Comparison of ENCODE assay signal across 9 cellular contexts in the genomic region with DNA sequence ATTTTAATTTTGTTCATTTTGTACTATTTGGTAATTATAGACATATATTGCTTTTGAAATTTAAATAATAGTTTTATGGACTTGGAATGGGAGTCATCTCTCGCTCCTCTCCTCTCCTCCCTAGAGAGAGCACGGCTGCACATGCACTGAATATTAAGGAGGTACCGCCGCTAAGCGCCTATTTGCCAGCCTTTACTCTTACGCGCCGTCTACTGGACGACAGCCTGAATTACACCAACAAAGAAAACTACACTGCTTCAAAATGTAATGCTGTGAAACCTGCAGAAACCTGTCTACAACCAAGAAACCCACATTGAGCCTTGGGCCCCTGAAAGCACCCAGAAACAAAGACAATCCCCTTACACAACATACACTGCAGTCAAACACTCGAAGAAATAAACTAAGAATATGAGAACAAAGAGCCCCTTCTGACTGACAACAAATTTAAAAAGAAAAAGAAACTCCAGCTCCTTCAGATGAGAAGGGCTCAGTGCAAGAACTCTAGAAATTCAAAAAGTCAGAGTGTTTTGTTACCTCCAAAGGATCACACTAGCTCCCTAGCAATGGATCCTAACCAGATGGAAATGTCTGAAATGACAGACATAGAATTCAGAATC.
DNase-seq lines count a peak whose midpoint lies in the region; ATAC-seq and TF ChIP-seq lines count a peak whose summit lies in the region.
"Had no signal": no experiment of that assay in that cellular context is flagged by ENCODE, and none has a peak within 500 bp of the region (broad histone marks: within the 10 kb centered on the region; RNA-seq: fewer than 3 reads in every experiment).

No MANE protein-coding gene starts in this region.

- in situ Hi-C loops in astrocyte of the spinal cord (cut with HindIII; ENCODE audit: low sequenced_read_pairs) (no loop called here), G401 (cut with HindIII; ENCODE audit: low sequenced_read_pairs) (no loop called here)

- H3K4me3 ChIP-seq in astrocyte of the spinal cord (ENCODE audit: low read depth, low read length): no peak overlapping the region

- no peaks in the 10 kb centered on the region for H3K27me3 Mint-ChIP-seq in activated T-cell treated with anti-CD3 and anti-CD28 coated beads, Interleukin-2, amount 50 U/mL, for 4 hours (ENCODE audit: low read depth)

- peaks cover 25% of the 10 kb centered on the region for H3K9me3 Mint-ChIP-seq in activated T-cell treated with anti-CD3 and anti-CD28 coated beads, Interleukin-2, amount 50 U/mL, for 4 hours

- no peak for DNase-seq in GM10266 (ENCODE audit: extremely low spot score)
- DNase-seq in HuH-7 (ENCODE audit: low spot score): peak; percentile 5
- DNase-seq in astrocyte of the spinal cord (ENCODE audit: low read depth, low spot score): peak; percentile 12
- DNase-seq in mucosa of gallbladder (ENCODE audit: low spot score): peak; percentile 16
- no peak for DNase-seq in G401 (ENCODE audit: low spot score)
- no peak for DNase-seq in activated T-cell treated with anti-CD3 and anti-CD28 coated beads, Interleukin-2, amount 50 U/mL, for 4 hours
- no peak for DNase-seq in superior temporal gyrus (ENCODE audit: extremely low spot score)
- DNase-seq: activated effector memory CD4-positive, alpha-beta T cell treated with anti-CD3 and anti-CD28 coated beads, Interleukin-2, amount 50 U/mL, for 16 hours had no signal

- no peaks in the 10 kb centered on the region for H3K36me3 Mint-ChIP-seq in activated T-cell treated with anti-CD3 and anti-CD28 coated beads, Interleukin-2, amount 50 U/mL, for 4 hours (ENCODE audit: insufficient read depth)

- TF ChIP-seq CTCF in GM10266 (IDR thresholded peaks at IDR 0.05; ENCODE audit: control insufficient read depth, insufficient read depth, low read depth, missing control alignments) (peak; percentile 50), astrocyte of the spinal cord (IDR thresholded peaks at IDR 0.05; ENCODE audit: low read depth, low read length) (peak; percentile 68)

- no peak for ATAC-seq in activated T-cell treated with anti-CD3 and anti-CD28 coated beads, Interleukin-2, amount 50 U/mL, for 4 hours
- ATAC-seq in GM18909 (IDR thresholded peaks at IDR 0.05; ENCODE audit: poor library complexity, unreplicated experiment): no peak

- H3K4me3 Mint-ChIP-seq in activated T-cell treated with anti-CD3 and anti-CD28 coated beads, Interleukin-2, amount 50 U/mL, for 4 hours: no peak overlapping the region

- H3K4me1 Mint-ChIP-seq in activated T-cell treated with anti-CD3 and anti-CD28 coated beads, Interleukin-2, amount 50 U/mL, for 4 hours (ENCODE audit: low read depth): no peaks in the 10 kb centered on the region

Comparison
In these comparisons a context has a peak if more than half of its experiments do, and no peak if none do; other contexts are left out.
1. DNase-seq: peak in HuH-7 (single experiment), astrocyte of the spinal cord (single experiment) and mucosa of gallbladder (single experiment); none in GM10266 (single experiment), G401 (single experiment), activated T-cell treated with anti-CD3 and anti-CD28 coated beads, Interleukin-2, amount 50 U/mL, for 4 hours (single experiment) and superior temporal gyrus (single experiment).